9 cellular contexts compared by ENCODE assay signal in genomic region chr13:41465215-41465907, GRCh38. TPM values are rescaled to one million over a fixed set of nuclear protein-coding genes. Genes with fewer than 3 reads are reported as not detected.
DNase-seq lines count a peak whose midpoint lies in the region; ATAC-seq and TF ChIP-seq lines count a peak whose summit lies in the region.
"Had no signal": no experiment of that assay in that cellular context is flagged by ENCODE, and none has a peak within 500 bp of the region (broad histone marks: within the 10 kb centered on the region; RNA-seq: fewer than 3 reads in every experiment).

No MANE protein-coding gene starts in this region.

- H3K4me1 Mint-ChIP-seq in activated B cell treated with CpG ODN at 0.5 μM for 24 hours = peaks cover 56% of the 10 kb centered on the region
- H3K4me1 Mint-ChIP-seq in naive thymus-derived CD4-positive, alpha-beta T cell = peaks cover 64 to 98% (median 93%) of the 10 kb centered on the region in 7 donors

- BruUV-seq in mammary epithelial cell (replicated peaks; lab: Mats Ljungman, UMichigan) = no TSS peak

- H3K36me3 ChIP-seq in mammary epithelial cell (ENCODE audit: insufficient read depth, low read length) (no peaks in the 10 kb centered on the region), subcutaneous abdominal adipose tissue (ENCODE audit: control insufficient read depth in 5 of 5, insufficient read depth in 5 of 5, low read length in 5 of 5) (peaks cover 54 to 88% (median 67%) of the 10 kb centered on the region in 5 donors)
- H3K36me3 ChIP-seq in naive thymus-derived CD4-positive, alpha-beta T cell (ENCODE audit: control insufficient read depth in 2 of 3, insufficient read depth in 3 of 3, low read length in 3 of 3) = peaks cover 21 to 28% (median 28%) of the 10 kb centered on the region in 3 experiments

- H3K27me3 ChIP-seq in AG04450 (ENCODE audit: control insufficient read depth, insufficient read depth, low read length) = no peaks in the 10 kb centered on the region
- no peaks in the 10 kb centered on the region for H3K27me3 ChIP-seq in mammary epithelial cell (ENCODE audit: insufficient read depth, low read length)
- H3K27me3 ChIP-seq in naive thymus-derived CD4-positive, alpha-beta T cell (ENCODE audit: control insufficient read depth in 2 of 2, insufficient read depth in 2 of 2, low read length in 2 of 2) = no peaks in the 10 kb centered on the region
- H3K27me3 ChIP-seq in subcutaneous abdominal adipose tissue (ENCODE audit: control insufficient read depth in 5 of 5, insufficient read depth in 4 of 5, low read length in 5 of 5) = no peaks in the 10 kb centered on the region

- ATAC-seq in GM19395 (IDR thresholded peaks at IDR 0.05; ENCODE audit: unreplicated experiment) = peak; percentile 93
- peak; percentile 94 for ATAC-seq in HG03520 (IDR thresholded peaks at IDR 0.05; ENCODE audit: unreplicated experiment)
- peak; percentile 92 for ATAC-seq in activated B cell treated with CpG ODN at 0.5 μM for 24 hours (ENCODE audit: low read depth)
- peak; percentile 72 for ATAC-seq in naive thymus-derived CD4-positive, alpha-beta T cell

- H3K9me3 ChIP-seq in AG04450 (ENCODE audit: control insufficient read depth, insufficient read depth, low read length) (no peaks in the 10 kb centered on the region), mammary epithelial cell (replicated peaks; ENCODE audit: insufficient read depth, low read length) (no peaks in the 10 kb centered on the region), subcutaneous abdominal adipose tissue (ENCODE audit: control insufficient read depth in 5 of 5, low read length in 5 of 5) (no peaks in the 10 kb centered on the region)
- no peaks in the 10 kb centered on the region for H3K9me3 ChIP-seq in naive thymus-derived CD4-positive, alpha-beta T cell (ENCODE audit: control insufficient read depth in 2 of 3, low read length in 3 of 3)

- in situ Hi-C loops in mammary epithelial cell (cut with MboI; ENCODE audit: low sequenced_read_pairs in 2 of 2) = no loop called here

- H3K27ac Mint-ChIP-seq in activated B cell treated with CpG ODN at 0.5 μM for 24 hours = peak overlapping the region; percentile 86
- H3K27ac Mint-ChIP-seq in naive thymus-derived CD4-positive, alpha-beta T cell = peak overlapping the region; percentile 96 to 100 (median 99)

- H3K27ac ChIP-seq in AG04450 (ENCODE audit: low read depth, low read length) (peak overlapping the region; percentile 49), mammary epithelial cell (ENCODE audit: insufficient read depth, low read depth, low read length) (no peak overlapping the region), subcutaneous abdominal adipose tissue (ENCODE audit: low read depth, low read length) (peak overlapping the region; percentile 81)
- peak overlapping the region; percentile 97 for H3K27ac ChIP-seq in naive thymus-derived CD4-positive, alpha-beta T cell (ENCODE audit: low read depth, low read length)
- H3K27ac ChIP-seq: C4-2B had no signal

- DNase-seq in AG04450 (ENCODE audit: low read depth, low spot score) (peak; percentile 53), activated B cell treated with CpG ODN at 0.5 μM for 24 hours (peak; percentile 57), mammary epithelial cell (peak; percentile 81), NCI-H2081 (lab: John Stamatoyannopoulos, UW) (no peak)
- peak; percentile 63 to 90 (median 89) for DNase-seq in naive thymus-derived CD4-positive, alpha-beta T cell

- peaks cover 11% of the 10 kb centered on the region for H3K4me1 ChIP-seq in mammary epithelial cell (ENCODE audit: insufficient read depth, low read length)
- peaks cover 64 to 87% of the 10 kb centered on the region in 2 donors for H3K4me1 ChIP-seq in naive thymus-derived CD4-positive, alpha-beta T cell (ENCODE audit: control insufficient read depth in 2 of 2, insufficient read depth in 2 of 2, low read length in 2 of 2)
- H3K4me1 ChIP-seq in subcutaneous abdominal adipose tissue (ENCODE audit: control insufficient read depth in 5 of 5, insufficient read depth in 5 of 5, low read length in 5 of 5) = peaks cover 12 to 67% (median 62%) of the 10 kb centered on the region in 5 donors

- peaks cover 3% of the 10 kb centered on the region for H3K36me3 Mint-ChIP-seq in activated B cell treated with CpG ODN at 0.5 μM for 24 hours (ENCODE audit: low read depth)
- H3K36me3 Mint-ChIP-seq in naive thymus-derived CD4-positive, alpha-beta T cell = peaks cover 10 to 58% (median 44%) of the 10 kb centered on the region in 5 donors

- WGBS in mammary epithelial cell (ENCODE audit: low coverage, missing lambda C conversion rate) = 35% methylated on average over 4 of the region's 4 CpGs

- intact Hi-C loops in activated B cell treated with CpG ODN at 0.5 μM for 24 hours (cut with micrococcal nuclease) (loop anchor here (1.0 to 10.0 kb wide), 6 partner anchors 8 to 807 kb away; partner anchors contain the start of genes AKAP11, KBTBD7, NAA16 and RGCC), mammary epithelial cell (cut with micrococcal nuclease) (no loop called here)
- intact Hi-C loops in naive thymus-derived CD4-positive, alpha-beta T cell (cut with micrococcal nuclease) = loop anchor here (1.0 to 10.0 kb wide), 11 partner anchors 8 to 1281 kb away; partner anchors contain the start of genes RGCC (in 2 of the 2) and WBP4 (in 1 of the 2)

- H3K4me3 ChIP-seq in AG04450 (ENCODE audit: low read depth, low read length) = no peak overlapping the region
- no peak overlapping the region for H3K4me3 ChIP-seq in mammary epithelial cell (replicated peaks in 1 of 3; ENCODE audit: insufficient read depth in 1 of 3, low read depth in 2 of 3, low read length in 3 of 3)
- H3K4me3 ChIP-seq in naive thymus-derived CD4-positive, alpha-beta T cell (ENCODE audit: low read length) = peak overlapping the region; percentile 51
- H3K4me3 ChIP-seq in subcutaneous abdominal adipose tissue (ENCODE audit: low read depth in 1 of 5, low read length in 5 of 5) = peak overlapping the region in 1 of 5 donors; percentile 35

- H3K9me3 Mint-ChIP-seq in activated B cell treated with CpG ODN at 0.5 μM for 24 hours = no peaks in the 10 kb centered on the region
- H3K9me3 Mint-ChIP-seq in naive thymus-derived CD4-positive, alpha-beta T cell = peaks cover 0 to 10% (median 0%) of the 10 kb centered on the region in 11 donors

- peak overlapping the region; percentile 47 for H3K4me3 Mint-ChIP-seq in activated B cell treated with CpG ODN at 0.5 μM for 24 hours
- H3K4me3 Mint-ChIP-seq in naive thymus-derived CD4-positive, alpha-beta T cell = peak overlapping the region; percentile 89 to 98 (median 94)

- H2AFZ ChIP-seq in mammary epithelial cell (ENCODE audit: low read depth, low read length) = peak overlapping the region; percentile 66

- no peak overlapping the region for H3K4me2 ChIP-seq in mammary epithelial cell (ENCODE audit: insufficient read depth, low read depth, low read length)

- H4K20me1 ChIP-seq in mammary epithelial cell (ENCODE audit: insufficient read depth, low read length) = no peaks in the 10 kb centered on the region

- H3K9ac ChIP-seq in mammary epithelial cell (ENCODE audit: insufficient read depth, low read length) = no peak overlapping the region
- H3K9ac ChIP-seq in subcutaneous abdominal adipose tissue (ENCODE audit: low read length in 5 of 5) = peak overlapping the region in 1 of 5 donors; percentile 49

- H3K27me3 Mint-ChIP-seq in activated B cell treated with CpG ODN at 0.5 μM for 24 hours = peaks cover 3% of the 10 kb centered on the region
- no peaks in the 10 kb centered on the region for H3K27me3 Mint-ChIP-seq in naive thymus-derived CD4-positive, alpha-beta T cell

- POLR2A ChIA-PET in AG04450 (lab: Yijun Ruan, JAX) = interaction anchor here (0.8 kb wide), 1 partner anchor 30 kb away, joined by 3 read pairs; no protein-coding TSS in a partner anchor
- POLR2A ChIA-PET in activated B cell treated with CpG ODN at 0.5 μM for 24 hours (lab: Charles Lee) = interaction anchor here (2.3 kb wide), 1 partner anchor 27 kb away, joined by 13 read pairs; no protein-coding TSS in a partner anchor
- POLR2A ChIA-PET in naive thymus-derived CD4-positive, alpha-beta T cell (lab: Charles Lee) = interaction anchor here (0.5 to 11.0 kb wide), 14 partner anchors 9 to 179 kb away, joined by 3 to 284 read pairs (median 4); no protein-coding TSS in a partner anchor

- no peaks in the 10 kb centered on the region for H3K79me2 ChIP-seq in mammary epithelial cell (ENCODE audit: insufficient read depth, low read length)

- CTCF ChIA-PET in AG04450 (lab: Charles Lee) (interaction anchor here (1.5 kb wide), 1 partner anchor 188 kb away, joined by 6 read pairs; no protein-coding TSS in a partner anchor), activated B cell treated with CpG ODN at 0.5 μM for 24 hours (lab: Charles Lee) (no interaction called here), mammary epithelial cell (lab: Charles Lee; ENCODE audit: low non-redundant PET) (no interaction called here)
- CTCF ChIA-PET in naive thymus-derived CD4-positive, alpha-beta T cell (lab: Charles Lee) = interaction anchor here (0.6 to 1.9 kb wide), 4 partner anchors 9 to 178 kb away, joined by 3 to 10 read pairs (median 3); no protein-coding TSS in a partner anchor

- TF ChIP-seq CTCF in AG04450 (IDR thresholded peaks at IDR 0.05; ENCODE audit: low read depth, low read length) (no peak), activated B cell treated with CpG ODN at 0.5 μM for 24 hours (IDR thresholded peaks at IDR 0.05) (no peak), mammary epithelial cell (conservative IDR thresholded peaks at IDR 0.05 in 1 of 2, IDR thresholded peaks at IDR 0.05 in 1 of 2; ENCODE audit: extremely low read depth in 1 of 2, insufficient read depth in 1 of 2, low read depth in 1 of 2, low read length in 2 of 2) (no peak)

- dilution Hi-C loops in mammary epithelial cell (cut with HindIII; ENCODE audit: low sequenced_read_pairs) = no loop called here

RNA-seq across cellular contexts. Expression of gene RGCC, which starts 8.0 kb away (rescaled TPM):
- polyA plus RNA-seq in AG04450 (2011; rRNA removed) (141 TPM in 2 replicates), mammary epithelial cell (3.7 TPM)
- 32.8 and 38.8 TPM in 2 replicates for polyA minus RNA-seq in AG04450 (2011; rRNA and poly(A)+ RNA removed)
- total RNA-seq in activated B cell treated with CpG ODN at 0.5 μM for 24 hours (2.4 and 2.7 TPM in 2 replicates), mammary epithelial cell (1 to 10 TPM; 1.4 to 8.0 TPM)
- not detected for polyA minus RNA-seq in mammary epithelial cell
- 100 to 1,000 TPM in 4 of 5 experiments, 10 to 100 TPM in 1; 45.9 to 402 (median 197) TPM for total RNA-seq in naive thymus-derived CD4-positive, alpha-beta T cell
- 100 to 1,000 TPM; 123 to 284 TPM for polyA plus RNA-seq in naive thymus-derived CD4-positive, alpha-beta T cell

Comparison
In these comparisons a context has a peak if more than half of its experiments do, and no peak if none do; other contexts are left out.
1. DNase-seq: peak in AG04450 (single experiment), activated B cell treated with CpG ODN at 0.5 μM for 24 hours (single experiment), mammary epithelial cell (single experiment) and naive thymus-derived CD4-positive, alpha-beta T cell (9 of 9); none in NCI-H2081 (0 of 2).
2. RNA of gene RGCC, which starts 8.0 kb away (total RNA-seq): 45.9 to 402 TPM in naive thymus-derived CD4-positive, alpha-beta T cell; 1.4 to 8.0 TPM in mammary epithelial cell and 2.4 to 2.7 TPM in activated B cell treated with CpG ODN at 0.5 μM for 24 hours; every median in the first group is over 4 times any median in the second.
3. CTCF ChIA-PET loops: an anchor here in AG04450 (1.5 kb wide) and naive thymus-derived CD4-positive, alpha-beta T cell (0.6 to 1.9 kb wide); none called in activated B cell treated with CpG ODN at 0.5 μM for 24 hours and mammary epithelial cell.
4. Peak in every context shown above with its lines, with median percentiles within 50 percentile points of each other: ATAC-seq.